Comparison of ENCODE assay signal across 31 cellular contexts in the genomic region with DNA sequence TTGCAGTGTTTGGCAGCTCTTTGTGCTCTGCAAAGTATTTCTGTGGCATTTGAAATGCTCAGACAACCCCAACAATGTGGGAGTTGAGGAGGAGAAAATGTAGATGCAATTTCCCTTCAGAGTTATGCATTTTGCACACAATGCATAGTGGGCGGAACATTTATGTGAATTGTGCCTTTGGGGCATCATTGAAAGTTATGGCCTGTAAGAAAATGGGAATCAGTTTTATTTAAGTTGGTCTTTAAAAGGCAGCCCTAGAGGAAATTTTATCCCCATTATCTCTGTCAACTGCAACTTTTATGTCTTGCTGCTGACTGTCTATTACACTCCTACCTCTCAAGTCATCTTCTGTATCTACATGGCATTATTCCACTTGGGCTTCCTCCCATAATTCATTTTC.
"Had no signal": no experiment of that assay in that cellular context is flagged by ENCODE, and none has a peak within 500 bp of the region (broad histone marks: within the 10 kb centered on the region; RNA-seq: fewer than 3 reads in every experiment).

No MANE protein-coding gene starts in this region.

- H3K4me3 ChIP-seq: adrenal gland, body of pancreas, esophagus squamous epithelium, heart right ventricle had no signal

- H3K4me1 ChIP-seq: esophagus squamous epithelium had no signal

- DNase-seq: activated CD4-positive, alpha-beta memory T cell treated with anti-CD3 and anti-CD28 coated beads for 36 hours; activated CD4-positive, alpha-beta T cell treated with anti-CD3 and anti-CD28 coated beads for 36 hours; activated CD4-positive, alpha-beta T cell treated with anti-CD3 and anti-CD28 coated beads, Interleukin-2, amount 10 ng/mL, durations not matched to agents 24 days and 14 days; activated CD4-positive, CD25-positive, alpha-beta regulatory T cell; activated CD4-positive, CD25-positive, alpha-beta regulatory T cell treated with anti-CD3 and anti-CD28 coated beads, Interleukin-2, amount 50 U/mL, for 72 hours; activated CD8-positive, alpha-beta memory T cell treated with anti-CD3 and anti-CD28 coated beads, Interleukin-2, amount 10 ng/mL, durations not matched to agents 7 days and 5 days; activated CD8-positive, alpha-beta memory T cell treated with anti-CD3 and anti-CD28 coated beads, Interleukin-2, amount 50 U/mL, for 4 hours; activated CD8-positive, alpha-beta T cell treated with anti-CD3 and anti-CD28 coated beads, Interleukin-2, amount 10 ng/mL, durations not matched to agents 7 days and 5 days; activated effector memory CD4-positive, alpha-beta T cell treated with Interleukin-2 at 50 U/mL for 16 hours; activated gamma-delta T cell treated with Interleukin-2 at 50 U/mL for 16 hours; activated naive CD4-positive, alpha-beta T cell treated with anti-CD3 and anti-CD28 coated beads, Interleukin-2, amount 50 U/mL, for 16 hours; activated naive CD4-positive, alpha-beta T cell treated with Interleukin-2 at 50 U/mL for 16 hours; activated T-cell treated with anti-CD3 and anti-CD28 coated beads, Interleukin-2, amount 50 U/mL, for 4 hours; adrenal gland; amygdala; aorta; body of pancreas; caudate nucleus; cortex of kidney; dermis blood vessel endothelial cell; effector CD4-positive, alpha-beta T cell; effector memory CD8-positive, alpha-beta T cell; esophagus squamous epithelium; heart right ventricle; T-helper 1 cell; T-helper 17 cell; T1000 had no signal

- H3K9me3 ChIP-seq: adrenal gland, body of pancreas, esophagus squamous epithelium had no signal

- H3K27ac ChIP-seq: adrenal gland, body of pancreas, epithelial cell of prostate, esophagus squamous epithelium, heart right ventricle had no signal

- H3K27me3 ChIP-seq: adrenal gland, body of pancreas, esophagus squamous epithelium had no signal

- FAIRE-seq: colon, endothelial cell of umbilical vein, frontal cortex had no signal

- H3K36me3 ChIP-seq: adrenal gland, esophagus squamous epithelium, heart right ventricle had no signal
